In the genomic region with DNA sequence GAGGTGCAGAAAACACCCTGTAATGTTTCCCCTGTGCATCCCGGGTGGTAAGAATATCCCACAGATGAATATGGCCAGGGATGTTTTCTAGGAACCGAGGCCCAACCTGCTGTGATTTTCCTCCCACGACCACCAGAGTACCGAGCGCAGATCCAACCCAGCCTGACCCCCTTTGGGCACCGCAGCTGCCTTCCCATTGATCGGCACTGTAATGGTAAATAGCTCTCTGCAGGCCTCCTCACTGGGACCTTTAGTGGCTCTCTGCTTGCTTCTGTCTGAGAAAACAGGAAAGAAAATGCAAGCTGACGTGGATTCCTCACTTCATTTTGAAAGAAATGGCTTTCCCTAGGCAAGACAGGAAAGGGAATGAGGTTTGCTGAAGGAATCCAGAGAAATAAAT, we compare ENCODE assay signal across 23 cellular contexts. TPM values are rescaled to one million over a fixed set of nuclear protein-coding genes. Genes with fewer than 3 reads are reported as not detected.
"Had no signal": no experiment of that assay in that cellular context is flagged by ENCODE, and none has a peak within 500 bp of the region (broad histone marks: within the 10 kb centered on the region; RNA-seq: fewer than 3 reads in every experiment).

No MANE protein-coding gene starts in this region.

- H3K27ac ChIP-seq: body of pancreas, esophagus squamous epithelium, pancreas, tibial nerve had no signal

- H3K27me3 Mint-ChIP-seq: activated naive CD8-positive, alpha-beta T cell treated with anti-CD3 and anti-CD28 coated beads for 36 hours had no signal

- H3K27me3 ChIP-seq: body of pancreas, pancreas had no signal

- ATAC-seq: activated T-cell treated with anti-CD3 and anti-CD28 coated beads, Interleukin-2, amount 50 U/mL, for 4 hours; body of pancreas; pancreas; stimulated activated memory B cell treated with anti-CD40 and anti-IgM and Interleukin-4, amounts not matched to agents 10 μg/mL and 1 μg/mL and 100 μg/mL, for 72 hours had no signal

- H3K9me3 Mint-ChIP-seq: activated CD4-positive, alpha-beta memory T cell treated with anti-CD3 and anti-CD28 coated beads, Interleukin-2, amount 10 ng/mL, durations not matched to agents 7 days and 5 days; activated naive CD8-positive, alpha-beta T cell treated with anti-CD3 and anti-CD28 coated beads for 36 hours; activated T-cell treated with anti-CD3 and anti-CD28 coated beads, Interleukin-2, amount 50 U/mL, for 4 hours; stimulated activated memory B cell treated with anti-CD40 and anti-IgM and Interleukin-4, amounts not matched to agents 10 μg/mL and 1 μg/mL and 100 μg/mL, for 72 hours had no signal

- H3K4me3 Mint-ChIP-seq: activated CD4-positive, alpha-beta memory T cell treated with anti-CD3 and anti-CD28 coated beads, Interleukin-2, amount 10 ng/mL, durations not matched to agents 7 days and 5 days; activated naive CD8-positive, alpha-beta T cell treated with anti-CD3 and anti-CD28 coated beads for 36 hours; activated T-cell treated with anti-CD3 and anti-CD28 coated beads, Interleukin-2, amount 50 U/mL, for 4 hours; stimulated activated memory B cell treated with anti-CD40 and anti-IgM and Interleukin-4, amounts not matched to agents 10 μg/mL and 1 μg/mL and 100 μg/mL, for 72 hours had no signal

- H3K36me3 ChIP-seq: esophagus squamous epithelium, pancreas, tibial nerve had no signal

- DNase-seq: activated CD4-positive, alpha-beta memory T cell treated with anti-CD3 and anti-CD28 coated beads, Interleukin-2, amount 10 ng/mL, durations not matched to agents 7 days and 5 days; activated CD4-positive, alpha-beta T cell treated with anti-CD3 and anti-CD28 coated beads for 4 hours; activated gamma-delta T cell treated with Interleukin-2 at 50 U/mL for 16 hours; activated naive CD8-positive, alpha-beta T cell treated with anti-CD3 and anti-CD28 coated beads for 36 hours; activated T-cell treated with anti-CD3 and anti-CD28 coated beads, Interleukin-2, amount 50 U/mL, for 4 hours; amygdala; body of pancreas; central memory CD4-positive, alpha-beta T cell; cortex of kidney; effector CD4-positive, alpha-beta T cell; esophagus squamous epithelium; glutamatergic neuron; hypothalamus; midbrain; pancreas; stimulated activated CD4-positive, alpha-beta T cell treated with anti-CD3 and anti-CD28 coated beads, Interleukin-1b, Interleukin-23, amount 100 ng/mL, for 48 hours; T-helper 2 cell had no signal

- H3K36me3 Mint-ChIP-seq: activated naive CD8-positive, alpha-beta T cell treated with anti-CD3 and anti-CD28 coated beads for 36 hours; stimulated activated memory B cell treated with anti-CD40 and anti-IgM and Interleukin-4, amounts not matched to agents 10 μg/mL and 1 μg/mL and 100 μg/mL, for 72 hours had no signal

- H3K27ac Mint-ChIP-seq: activated CD4-positive, alpha-beta memory T cell treated with anti-CD3 and anti-CD28 coated beads, Interleukin-2, amount 10 ng/mL, durations not matched to agents 7 days and 5 days; activated naive CD8-positive, alpha-beta T cell treated with anti-CD3 and anti-CD28 coated beads for 36 hours; stimulated activated memory B cell treated with anti-CD40 and anti-IgM and Interleukin-4, amounts not matched to agents 10 μg/mL and 1 μg/mL and 100 μg/mL, for 72 hours had no signal

- H3K4me3 ChIP-seq: body of pancreas, esophagus squamous epithelium, lung, pancreas, tibial nerve had no signal

- H3K9me3 ChIP-seq: body of pancreas, esophagus squamous epithelium, pancreas, tibial nerve had no signal

RNA-seq across cellular contexts. Expression of gene GPX2, which starts 32.0 kb away (rescaled TPM):
- total RNA-seq: activated CD4-positive, alpha-beta memory T cell treated with anti-CD3 and anti-CD28 coated beads, Interleukin-2, amount 10 ng/mL, durations not matched to agents 7 days and 5 days; activated naive CD8-positive, alpha-beta T cell treated with anti-CD3 and anti-CD28 coated beads for 36 hours; endothelial cell of umbilical vein; fibroblast of villous mesenchyme; myocyte; tibial nerve had no signal
